In the genomic region with DNA sequence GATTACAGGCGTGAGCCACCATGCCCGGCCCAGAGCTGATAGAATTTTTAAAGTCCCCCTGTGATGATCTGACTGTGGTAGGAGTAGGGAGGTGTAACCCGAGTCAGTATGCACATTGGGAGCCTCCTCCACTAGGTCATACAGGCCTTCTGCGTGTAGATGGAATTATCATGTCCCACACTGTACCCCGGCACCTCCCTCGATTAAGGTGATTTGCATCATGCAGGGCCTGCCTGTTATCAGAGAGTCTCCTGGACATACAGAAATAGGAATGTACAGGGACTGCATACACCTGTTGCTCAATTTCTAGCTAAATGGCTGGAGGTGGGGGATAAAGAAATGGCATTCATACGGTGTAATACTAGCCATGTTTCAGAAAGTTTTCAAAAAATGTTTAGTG, we compare ENCODE assay signal across 10 cellular contexts. TPM values are rescaled to one million over a fixed set of nuclear protein-coding genes. Genes with fewer than 3 reads are reported as not detected.
DNase-seq lines count a peak whose midpoint lies in the region; TF ChIP-seq lines count a peak whose summit lies in the region.
"Had no signal": no experiment of that assay in that cellular context is flagged by ENCODE, and none has a peak within 500 bp of the region (broad histone marks: within the 10 kb centered on the region; RNA-seq: fewer than 3 reads in every experiment).

No MANE protein-coding gene starts in this region.

- POLR2A ChIA-PET in CD4-positive, alpha-beta memory T cell (lab: Charles Lee; ENCODE audit: partially characterized antibody), result interaction anchor here (0.7 to 3.5 kb wide), 8 partner anchors 26 to 216 kb away, joined by 3 to 26 read pairs (median 6); a partner anchor contains a TSS

- TF ChIP-seq EP300 in neural cell (conservative IDR thresholded peaks at IDR 0.05; ENCODE audit: poor library complexity, severe bottlenecking), result no peak

- H3K4me3 ChIP-seq in CD4-positive, alpha-beta memory T cell (ENCODE audit: low read length in 2 of 2), result no peak overlapping the region
- H3K4me3 ChIP-seq in Karpas-422 (ENCODE audit: low read length) (peak overlapping the region; percentile 92), coronary artery (peak overlapping the region; percentile 98), neural cell (ENCODE audit: low read length) (no peak overlapping the region)

- no peak for TF ChIP-seq RAD21 in neural cell (conservative IDR thresholded peaks at IDR 0.05)

- H3K9me3 Mint-ChIP-seq in CD4-positive, alpha-beta memory T cell, result peaks cover 0 to 3% (median 0%) of the 10 kb centered on the region in 8 donors

- intact Hi-C loops in CD4-positive, alpha-beta memory T cell (cut with micrococcal nuclease), result no loop called here

- H3K4me1 ChIP-seq in CD4-positive, alpha-beta memory T cell (ENCODE audit: insufficient read depth, low read length), result peaks cover 31% of the 10 kb centered on the region
- H3K4me1 ChIP-seq in Karpas-422 (ENCODE audit: low read length), result peaks cover 19% of the 10 kb centered on the region

- DNase-seq in CD4-positive, alpha-beta memory T cell, result no peak
- DNase-seq in Karpas-422 (no peak), coronary artery (ENCODE audit: low spot score) (no peak), NCI-H774 (lab: John Stamatoyannopoulos, UW) (no peak), NCI-H345 (lab: John Stamatoyannopoulos, UW) (no peak), MV-4-11 (lab: John Stamatoyannopoulos, UW) (no peak)
- no peak for DNase-seq in activated effector memory CD4-positive, alpha-beta T cell treated with Interleukin-2 at 50 U/mL for 16 hours
- DNase-seq: SHP77; stimulated activated CD4-positive, alpha-beta T cell treated with anti-CD3 and anti-CD28 coated beads, Interleukin-1b, Interleukin-23, amount 100 ng/mL, for 48 hours had no signal

- H3K9me3 ChIP-seq in CD4-positive, alpha-beta memory T cell (ENCODE audit: control insufficient read depth in 1 of 2, low read length in 2 of 2), result no peaks in the 10 kb centered on the region
- peaks cover 20% of the 10 kb centered on the region for H3K9me3 ChIP-seq in Karpas-422 (ENCODE audit: low read length)
- H3K9me3 ChIP-seq in neural cell (ENCODE audit: low read length), result no peaks in the 10 kb centered on the region

- H3K36me3 ChIP-seq in CD4-positive, alpha-beta memory T cell (ENCODE audit: insufficient read depth, low read length), result peaks cover 10% of the 10 kb centered on the region
- H3K36me3 ChIP-seq in Karpas-422 (ENCODE audit: insufficient read depth, low read length) (peaks cover 74% of the 10 kb centered on the region), neural cell (ENCODE audit: insufficient read depth, low read length) (peaks cover 13% of the 10 kb centered on the region)

- CTCF ChIA-PET in CD4-positive, alpha-beta memory T cell (lab: Charles Lee; ENCODE audit: partially characterized antibody), result interaction anchor here (1.3 kb wide), 1 partner anchor 216 kb away, joined by 3 read pairs; no protein-coding TSS in a partner anchor

- no peaks in the 10 kb centered on the region for H4K20me1 ChIP-seq in Karpas-422 (ENCODE audit: insufficient read depth, low read depth, low read length)
- H4K20me1 ChIP-seq in neural cell (ENCODE audit: insufficient read depth), result no peaks in the 10 kb centered on the region

- peaks cover 77% of the 10 kb centered on the region for H3K79me2 ChIP-seq in Karpas-422 (ENCODE audit: low read length)
- peaks cover 40% of the 10 kb centered on the region for H3K79me2 ChIP-seq in neural cell (replicated peaks; ENCODE audit: insufficient read depth, low read length)

- peak overlapping the region; percentile 95 for H3K27ac ChIP-seq in CD4-positive, alpha-beta memory T cell (ENCODE audit: low read depth, low read length)
- peak overlapping the region; percentile 15 for H3K27ac ChIP-seq in Karpas-422 (ENCODE audit: low read length)
- H3K27ac ChIP-seq in coronary artery, result peak overlapping the region in 1 of 2 donors; percentile 95
- H3K27ac ChIP-seq in neural cell (ENCODE audit: low read length), result peak overlapping the region; percentile 64

- H2AFZ ChIP-seq in Karpas-422 (ENCODE audit: low read length) (no peak overlapping the region), neural cell (ENCODE audit: low read depth, low read length) (no peak overlapping the region)

- peak overlapping the region; percentile 97 to 100 (median 99) for H3K27ac Mint-ChIP-seq in CD4-positive, alpha-beta memory T cell

- no peaks in the 10 kb centered on the region for H3K27me3 Mint-ChIP-seq in CD4-positive, alpha-beta memory T cell

- H3K9ac ChIP-seq in Karpas-422 (ENCODE audit: low read length) (peak overlapping the region; percentile 58; the same call in 1 of the 2 replicates), neural cell (ENCODE audit: low read length) (no peak overlapping the region)

- H3K36me3 Mint-ChIP-seq in CD4-positive, alpha-beta memory T cell, result peaks cover 54 to 57% of the 10 kb centered on the region in 2 donors

- TF ChIP-seq CTCF in coronary artery (IDR thresholded peaks at IDR 0.05), result no peak
- TF ChIP-seq CTCF in neural cell (IDR thresholded peaks at IDR 0.05; ENCODE audit: poor library complexity, severe bottlenecking), result no peak

- no peaks in the 10 kb centered on the region for H3F3A ChIP-seq in neural cell (ENCODE audit: insufficient read depth, low read length, poor library complexity, severe bottlenecking)

- peak overlapping the region; percentile 67 for H3K4me2 ChIP-seq in Karpas-422 (ENCODE audit: low read depth, low read length, poor library complexity, severe bottlenecking)
- no peak overlapping the region for H3K4me2 ChIP-seq in neural cell (ENCODE audit: low read length)

- H3K4me3 Mint-ChIP-seq in CD4-positive, alpha-beta memory T cell, result peak overlapping the region in 6 of 8 donors; percentile 97 to 100 (median 100)

- no peaks in the 10 kb centered on the region for H3K27me3 ChIP-seq in CD4-positive, alpha-beta memory T cell (ENCODE audit: insufficient read depth, low read length)
- H3K27me3 ChIP-seq in Karpas-422 (ENCODE audit: low read length), result no peaks in the 10 kb centered on the region
- no peaks in the 10 kb centered on the region for H3K27me3 ChIP-seq in neural cell (ENCODE audit: insufficient read depth, low read depth, low read length)

- H3K9me2 ChIP-seq in Karpas-422 (replicated peaks; ENCODE audit: insufficient read depth, low read length) (no peaks in the 10 kb centered on the region), neural cell (ENCODE audit: insufficient read depth, low read length) (no peaks in the 10 kb centered on the region)

- H3K4me1 Mint-ChIP-seq in CD4-positive, alpha-beta memory T cell, result peaks cover 32 to 50% (median 41%) of the 10 kb centered on the region in 4 donors

TF ChIP-seq in neural cell, 6 proteins besides CTCF, POLR2A, EP300 and RAD21 (continues in another document):
- TF ChIP-seq POLR2AphosphoS5 (IDR thresholded peaks at IDR 0.05), result no peak
- TF ChIP-seq, protein P1, sequence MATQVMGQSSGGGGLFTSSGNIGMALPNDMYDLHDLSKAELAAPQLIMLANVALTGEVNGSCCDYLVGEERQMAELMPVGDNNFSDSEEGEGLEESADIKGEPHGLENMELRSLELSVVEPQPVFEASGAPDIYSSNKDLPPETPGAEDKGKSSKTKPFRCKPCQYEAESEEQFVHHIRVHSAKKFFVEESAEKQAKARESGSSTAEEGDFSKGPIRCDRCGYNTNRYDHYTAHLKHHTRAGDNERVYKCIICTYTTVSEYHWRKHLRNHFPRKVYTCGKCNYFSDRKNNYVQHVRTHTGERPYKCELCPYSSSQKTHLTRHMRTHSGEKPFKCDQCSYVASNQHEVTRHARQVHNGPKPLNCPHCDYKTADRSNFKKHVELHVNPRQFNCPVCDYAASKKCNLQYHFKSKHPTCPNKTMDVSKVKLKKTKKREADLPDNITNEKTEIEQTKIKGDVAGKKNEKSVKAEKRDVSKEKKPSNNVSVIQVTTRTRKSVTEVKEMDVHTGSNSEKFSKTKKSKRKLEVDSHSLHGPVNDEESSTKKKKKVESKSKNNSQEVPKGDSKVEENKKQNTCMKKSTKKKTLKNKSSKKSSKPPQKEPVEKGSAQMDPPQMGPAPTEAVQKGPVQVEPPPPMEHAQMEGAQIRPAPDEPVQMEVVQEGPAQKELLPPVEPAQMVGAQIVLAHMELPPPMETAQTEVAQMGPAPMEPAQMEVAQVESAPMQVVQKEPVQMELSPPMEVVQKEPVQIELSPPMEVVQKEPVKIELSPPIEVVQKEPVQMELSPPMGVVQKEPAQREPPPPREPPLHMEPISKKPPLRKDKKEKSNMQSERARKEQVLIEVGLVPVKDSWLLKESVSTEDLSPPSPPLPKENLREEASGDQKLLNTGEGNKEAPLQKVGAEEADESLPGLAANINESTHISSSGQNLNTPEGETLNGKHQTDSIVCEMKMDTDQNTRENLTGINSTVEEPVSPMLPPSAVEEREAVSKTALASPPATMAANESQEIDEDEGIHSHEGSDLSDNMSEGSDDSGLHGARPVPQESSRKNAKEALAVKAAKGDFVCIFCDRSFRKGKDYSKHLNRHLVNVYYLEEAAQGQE (IDR thresholded peaks at IDR 0.05; ENCODE audit: borderline replicate concordance), result no peak
- TF ChIP-seq SMC3 (conservative IDR thresholded peaks at IDR 0.05; ENCODE audit: poor library complexity), result no peak

RNA-seq across cellular contexts. Expression of a gene that starts 0.9 kb away (rescaled TPM):
- 10 to 100 TPM; 72.3 to 76.6 TPM for total RNA-seq in CD4-positive, alpha-beta memory T cell
- 10 to 100 TPM; 59.3 to 73.9 TPM for polyA plus RNA-seq in CD4-positive, alpha-beta memory T cell
- total RNA-seq in Karpas-422 (2014; rRNA removed; shearing (Covaris generic); ENCODE audit: low replicate concordance), result 94.2 and 129 TPM in 2 replicates
- 137 and 141 TPM in 2 replicates for polyA plus RNA-seq in neural cell
- polyA minus RNA-seq in neural cell, result 101 and 103 TPM in 2 replicates

RNA-seq across cellular contexts. Expression of a gene that starts 22.5 kb away (rescaled TPM):
- 1 to 10 TPM; 5.0 to 5.3 TPM for total RNA-seq in CD4-positive, alpha-beta memory T cell
- 1 to 10 TPM in 1 of 2 donors, under 1 TPM in 1; 0.36 to 3.5 TPM for polyA plus RNA-seq in CD4-positive, alpha-beta memory T cell
- 5.1 and 5.3 TPM in 2 replicates for total RNA-seq in Karpas-422 (2014; rRNA removed; shearing (Covaris generic); ENCODE audit: low replicate concordance)
- polyA plus RNA-seq in neural cell, result 1.6 and 2.2 TPM in 2 replicates
- 5.8 and 6.0 TPM in 2 replicates for polyA minus RNA-seq in neural cell

RNA-seq across cellular contexts. Expression of a gene that starts 25.5 kb away (rescaled TPM):
- total RNA-seq in CD4-positive, alpha-beta memory T cell, result 10 to 100 TPM in 1 of 2 experiments, 1 to 10 TPM in 1; 9.5 to 10.2 TPM
- polyA plus RNA-seq in CD4-positive, alpha-beta memory T cell, result under 1 TPM; 0.63 to 0.94 TPM
- 14.8 and 16.9 TPM in 2 replicates for total RNA-seq in Karpas-422 (2014; rRNA removed; shearing (Covaris generic); ENCODE audit: low replicate concordance)
- 5.5 and 6.4 TPM in 2 replicates for polyA plus RNA-seq in neural cell
- polyA minus RNA-seq in neural cell, result 26.8 and 29.9 TPM in 2 replicates

RNA-seq across cellular contexts. Expression of a gene that starts 49.0 kb away (rescaled TPM):
- 10 to 100 TPM; 15.8 to 19.0 TPM for total RNA-seq in CD4-positive, alpha-beta memory T cell
- 10 to 100 TPM; 44.7 to 47.9 TPM for polyA plus RNA-seq in CD4-positive, alpha-beta memory T cell
- total RNA-seq in Karpas-422 (2014; rRNA removed; shearing (Covaris generic); ENCODE audit: low replicate concordance), result 52.9 and 85.4 TPM in 2 replicates
- 35.4 and 40.0 TPM in 2 replicates for polyA plus RNA-seq in neural cell
- polyA minus RNA-seq in neural cell, result 2.1 and 5.1 TPM in 2 replicates

RNA-seq across cellular contexts. Expression of a gene that starts 58.3 kb away (rescaled TPM):
- 1 to 10 TPM; 1.7 to 2.0 TPM for total RNA-seq in CD4-positive, alpha-beta memory T cell
- polyA plus RNA-seq in CD4-positive, alpha-beta memory T cell, result 1 to 10 TPM in 1 of 2 donors, under 1 TPM in 1; 0.46 to 1.2 TPM
- 1.1 and 3.0 TPM in 2 replicates for total RNA-seq in Karpas-422 (2014; rRNA removed; shearing (Covaris generic); ENCODE audit: low replicate concordance)
- polyA plus RNA-seq in neural cell, result 13.7 and 18.4 TPM in 2 replicates
- polyA minus RNA-seq in neural cell, result 18.8 and 19.7 TPM in 2 replicates

Comparison
In these comparisons a context has a peak if more than half of its experiments do, and no peak if none do; other contexts are left out.
1. H3K4me3 ChIP-seq: peak in Karpas-422 (single experiment) and coronary artery (single experiment); none in CD4-positive, alpha-beta memory T cell (0 of 2) and neural cell (single experiment).